Comparison of ENCODE assay signal across 15 cellular contexts in the genomic region with DNA sequence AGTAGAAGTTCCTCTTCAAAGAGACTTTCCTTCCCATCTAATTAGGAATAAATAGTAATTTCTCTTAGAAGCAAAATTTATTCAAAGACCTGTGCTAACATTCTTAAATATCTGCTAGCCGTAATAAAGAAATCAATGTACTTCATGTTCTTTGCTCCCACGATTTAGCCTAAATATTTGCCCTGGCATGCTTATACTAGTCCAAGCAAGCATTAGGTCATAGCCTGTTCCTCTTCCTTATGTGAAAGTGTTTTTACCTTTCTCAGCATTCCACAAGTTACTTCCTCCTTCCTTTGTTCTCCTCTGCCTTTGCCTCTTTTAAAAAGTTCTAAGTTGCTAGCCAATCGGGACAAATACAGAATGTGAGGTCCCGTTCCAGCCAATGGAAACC. TPM values are rescaled to one million over a fixed set of nuclear protein-coding genes. Genes with fewer than 3 reads are reported as not detected.
DNase-seq lines count a peak whose midpoint lies in the region; FAIRE-seq and TF ChIP-seq lines count a peak whose summit lies in the region.
"Not testable (repeated sequence)": the region's sequence is repeated elsewhere in the genome, so short reads cannot be mapped to it uniquely, and the experiment has no call there.
"Had no signal": no experiment of that assay in that cellular context is flagged by ENCODE, and none has a peak within 500 bp of the region (broad histone marks: within the 10 kb centered on the region; RNA-seq: fewer than 3 reads in every experiment).

No MANE protein-coding gene starts in this region.

- not testable (repeated sequence) for FAIRE-seq in keratinocyte (lab: Jason Lieb, UNC)

- not testable (repeated sequence) for H3K9me3 Mint-ChIP-seq in neural progenitor cell, type B pancreatic cell

- not testable (repeated sequence) for H3K9me3 ChIP-seq in mammary epithelial cell (replicated peaks; ENCODE audit: insufficient read depth, low read length); esophagus (ENCODE audit: control insufficient read depth in 2 of 2, insufficient read depth in 1 of 2, low read depth in 1 of 2, low read length in 1 of 2); keratinocyte (ENCODE audit: control insufficient read depth, low read depth, low read length); prostate gland
- H3K9me3 ChIP-seq in neural progenitor cell (ENCODE audit: low read depth) = peaks cover 12% of the 10 kb centered on the region

- in situ Hi-C loops in mammary epithelial cell (cut with MboI; ENCODE audit: low sequenced_read_pairs in 2 of 2) = not testable (repeated sequence)

- not testable (repeated sequence) for H3K9me1 ChIP-seq in keratinocyte (ENCODE audit: control insufficient read depth, extremely low read depth, insufficient read depth, low read length)

- not testable (repeated sequence) for TF ChIP-seq POLR2A in prostate gland (IDR thresholded peaks at IDR 0.05)

- CTCF ChIA-PET in mammary epithelial cell (lab: Charles Lee; ENCODE audit: low non-redundant PET) = interaction anchor here (0.7 kb wide), 1 partner anchor 46 kb away, joined by 3 read pairs; no protein-coding TSS in a partner anchor

- H3K9ac ChIP-seq in mammary epithelial cell (ENCODE audit: insufficient read depth, low read length); keratinocyte (ENCODE audit: control insufficient read depth, extremely low read depth, insufficient read depth, low read length); neural progenitor cell: not testable (repeated sequence)

- not testable (repeated sequence) for H3K27me3 ChIP-seq in mammary epithelial cell (ENCODE audit: insufficient read depth, low read length); esophagus (ENCODE audit: control insufficient read depth in 1 of 2, insufficient read depth in 2 of 2, low read length in 2 of 2); keratinocyte (ENCODE audit: control insufficient read depth, extremely low read depth, insufficient read depth, low read length); neural progenitor cell; prostate gland (replicated peaks; ENCODE audit: insufficient read depth)

- WGBS in mammary epithelial cell (ENCODE audit: low coverage, missing lambda C conversion rate) = 0% methylated on average over 3 of the region's 4 CpGs
- WGBS in esophagus, 2 donors = 51 to 55% methylated on average over 4 of the region's 4 CpGs
- WGBS in prostate gland = 19% methylated on average over 4 of the region's 4 CpGs

- peak overlapping the region in 2 of 3 experiments; percentile 21 to 23 for H3K4me3 ChIP-seq in mammary epithelial cell (replicated peaks in 1 of 3; ENCODE audit: insufficient read depth in 1 of 3, low read depth in 2 of 3, low read length in 3 of 3)
- H3K4me3 ChIP-seq in esophagus (ENCODE audit: low read depth in 1 of 2, low read length in 2 of 2); keratinocyte (ENCODE audit: control insufficient read depth in 2 of 3, extremely low read depth in 1 of 3, insufficient read depth in 2 of 3, low read depth in 1 of 3, low read length in 3 of 3); neural progenitor cell; prostate gland: not testable (repeated sequence)

- H3F3A ChIP-seq in neural progenitor cell (ENCODE audit: low read depth) = not testable (repeated sequence)

- dilution Hi-C loops in mammary epithelial cell (cut with HindIII; ENCODE audit: low sequenced_read_pairs); keratinocyte (cut with MboI; ENCODE audit: extremely low pct_ligation_motif_present, low sequenced_read_pairs): not testable (repeated sequence)

- H3K4me1 ChIP-seq in mammary epithelial cell (ENCODE audit: insufficient read depth, low read length) = peaks cover 13% of the 10 kb centered on the region
- not testable (repeated sequence) for H3K4me1 ChIP-seq in esophagus (ENCODE audit: control insufficient read depth in 2 of 2, insufficient read depth in 2 of 2, low read length in 1 of 2); keratinocyte (ENCODE audit: control insufficient read depth, extremely low read depth, insufficient read depth, low read length); neural progenitor cell; prostate gland (replicated peaks)

- DNase-seq in mammary epithelial cell (peak; percentile 37), keratinocyte (ENCODE audit: low read depth, low spot score) (peak; percentile 2), prostate gland (ENCODE audit: low spot score) (peak; percentile 29)
- DNase-seq in neural progenitor cell (ENCODE audit: low spot score); type B pancreatic cell (ENCODE audit: extremely low spot score, unreplicated experiment): not testable (repeated sequence)

- not testable (repeated sequence) for TF ChIP-seq CTCF in C4-2B (conservative IDR thresholded peaks at IDR 0.05); VCaP (conservative IDR thresholded peaks at IDR 0.05); mammary epithelial cell (conservative IDR thresholded peaks at IDR 0.05 in 1 of 2, IDR thresholded peaks at IDR 0.05 in 1 of 2; ENCODE audit: extremely low read depth in 1 of 2, insufficient read depth in 1 of 2, low read depth in 1 of 2, low read length in 2 of 2); keratinocyte (optimal IDR thresholded peaks at IDR 0.05 in 1 of 3, IDR thresholded peaks at IDR 0.05 in 1 of 3, conservative IDR thresholded peaks at IDR 0.05 in 1 of 3; ENCODE audit: extremely low read depth in 1 of 3, insufficient read depth in 2 of 3, low read length in 3 of 3); neural progenitor cell (IDR thresholded peaks at IDR 0.05); prostate gland (IDR thresholded peaks at IDR 0.05); type B pancreatic cell (conservative IDR thresholded peaks at IDR 0.05)

- not testable (repeated sequence) for H4K20me1 ChIP-seq in mammary epithelial cell (ENCODE audit: insufficient read depth, low read length); keratinocyte (ENCODE audit: control insufficient read depth, extremely low read depth, insufficient read depth, low read length); neural progenitor cell (ENCODE audit: low read depth)

- H2AFZ ChIP-seq in mammary epithelial cell (ENCODE audit: low read depth, low read length) (peak overlapping the region; percentile 86), keratinocyte (ENCODE audit: control insufficient read depth, low read length) (peak overlapping the region; percentile 27), neural progenitor cell (replicated peaks) (peak overlapping the region; percentile 48)

- BruUV-seq in mammary epithelial cell (replicated peaks; lab: Mats Ljungman, UMichigan) = not testable (repeated sequence)

- H3K36me3 ChIP-seq in mammary epithelial cell (ENCODE audit: insufficient read depth, low read length); esophagus (ENCODE audit: control insufficient read depth in 2 of 2, insufficient read depth in 2 of 2, low read length in 1 of 2); keratinocyte (ENCODE audit: control insufficient read depth in 2 of 2, extremely low read depth in 1 of 2, insufficient read depth in 2 of 2, low read length in 2 of 2); neural progenitor cell; prostate gland: not testable (repeated sequence)

- H3K79me2 ChIP-seq in mammary epithelial cell (ENCODE audit: insufficient read depth, low read length); keratinocyte (ENCODE audit: control insufficient read depth, insufficient read depth, low read length); neural progenitor cell (ENCODE audit: low read depth): not testable (repeated sequence)

- not testable (repeated sequence) for H3K27ac Mint-ChIP-seq in neural progenitor cell
- H3K27ac Mint-ChIP-seq in type B pancreatic cell = peak overlapping the region; percentile 70

- not testable (repeated sequence) for H3K4me1 Mint-ChIP-seq in neural progenitor cell; type B pancreatic cell (ENCODE audit: unreplicated experiment)

- H3K36me3 Mint-ChIP-seq in neural progenitor cell, type B pancreatic cell: not testable (repeated sequence)

- H3K4me3 Mint-ChIP-seq in neural progenitor cell, type B pancreatic cell: not testable (repeated sequence)

- H3K27me3 Mint-ChIP-seq in neural progenitor cell (ENCODE audit: insufficient read depth, low read depth); type B pancreatic cell: not testable (repeated sequence)

- intact Hi-C loops in mammary epithelial cell (cut with micrococcal nuclease); prostate gland (cut with DNase I): not testable (repeated sequence)

- H3K27ac ChIP-seq in C4-2B = peak overlapping the region; percentile 58; the same call in 1 of the 2 replicates
- peak overlapping the region; percentile 46; the same call in 1 of the 2 replicates for H3K27ac ChIP-seq in VCaP
- H3K27ac ChIP-seq in mammary epithelial cell (ENCODE audit: insufficient read depth, low read depth, low read length) = peak overlapping the region; percentile 49
- H3K27ac ChIP-seq in esophagus (ENCODE audit: low read depth in 2 of 2, low read length in 1 of 2) = peak overlapping the region; percentile 33 to 49
- H3K27ac ChIP-seq in keratinocyte (ENCODE audit: control insufficient read depth, insufficient read depth, low read length); neural progenitor cell: not testable (repeated sequence)
- peak overlapping the region; percentile 33 to 65 for H3K27ac ChIP-seq in prostate gland

- H3K4me2 ChIP-seq in mammary epithelial cell (ENCODE audit: insufficient read depth, low read depth, low read length) (peak overlapping the region; percentile 74), keratinocyte (ENCODE audit: control insufficient read depth, extremely low read depth, insufficient read depth, low read depth, low read length) (peak overlapping the region; percentile 55)
- not testable (repeated sequence) for H3K4me2 ChIP-seq in neural progenitor cell

RNA-seq across cellular contexts. Expression of gene PPP1R2C, which starts 55.6 kb away (rescaled TPM):
- total RNA-seq in mammary epithelial cell (not detected), neural progenitor cell (ENCODE audit: low replicate concordance) (not detected in 2 replicates), prostate gland (1 to 10 TPM in 1 of 2 donors, not detected in 1; 6.6 TPM), type B pancreatic cell (ENCODE audit: low replicate concordance) (not detected in 2 replicates)
- polyA plus RNA-seq in mammary epithelial cell (not detected), esophagus (not detected), keratinocyte (not detected in 3 replicates)
- polyA minus RNA-seq in mammary epithelial cell (not detected), keratinocyte (not detected in 3 replicates)
- polyA plus RNA-seq in keratinocyte (2011; ENCODE audit: low read depth) = not detected
- not detected in 2 replicates for polyA plus RNA-seq in keratinocyte (2011; cell fraction: cytosol; rRNA removed)
- not detected in 2 replicates for polyA plus RNA-seq in keratinocyte (2011; cell fraction: nucleus; rRNA removed)
- not detected in 2 replicates for polyA plus RNA-seq in keratinocyte (2012; ENCODE audit: low replicate concordance)
- not detected for polyA minus RNA-seq in keratinocyte (2011; cell fraction: cytosol; rRNA and poly(A)+ RNA removed)
- polyA minus RNA-seq in keratinocyte (2011; cell fraction: nucleus; rRNA and poly(A)+ RNA removed) = not detected in 2 replicates
- total RNA-seq: CD4-positive, alpha-beta memory T cell; Daoy; GM23248; H4 had no signal
- polyA plus RNA-seq: A549, BJ, CD14-positive monocyte, GM23248 had no signal

Comparison
In these comparisons a context has a peak if more than half of its experiments do, and no peak if none do; other contexts are left out.
1. H2AFZ ChIP-seq: peak in every context shown above with its lines; median percentile 86 in mammary epithelial cell; 48 in neural progenitor cell; 27 in keratinocyte.